Comparison of ENCODE assay signal across 21 cellular contexts in genomic region chr17:17966399-17966798, GRCh38. TPM values are rescaled to one million over a fixed set of nuclear protein-coding genes. Genes with fewer than 3 reads are reported as not detected.
DNase-seq lines count a peak whose midpoint lies in the region; ATAC-seq and TF ChIP-seq lines count a peak whose summit lies in the region.
"Had no signal": no experiment of that assay in that cellular context is flagged by ENCODE, and none has a peak within 500 bp of the region (broad histone marks: within the 10 kb centered on the region; RNA-seq: fewer than 3 reads in every experiment).

No MANE protein-coding gene starts in this region.

- no peak overlapping the region for H3K4ac ChIP-seq in IMR-90 (ENCODE audit: low read depth, low read length)

- no peak overlapping the region for H4K8ac ChIP-seq in IMR-90 (ENCODE audit: low read depth in 2 of 2, low read length in 2 of 2)

- no peaks in the 10 kb centered on the region for H3K36me3 Mint-ChIP-seq in activated naive CD4-positive, alpha-beta T cell treated with anti-CD3 and anti-CD28 coated beads, Interleukin-2, amount 50 U/mL, for 72 hours

- TF ChIP-seq CTCF in GM10248 (IDR thresholded peaks at IDR 0.05; ENCODE audit: control extremely low read depth, extremely low read depth, low read depth, missing control alignments) (no peak), IMR-90 (conservative IDR thresholded peaks at IDR 0.05; ENCODE audit: low read depth, low read length) (no peak), coronary artery (IDR thresholded peaks at IDR 0.05) (no peak), Peyer's patch (IDR thresholded peaks at IDR 0.05) (no peak)

- no peak overlapping the region for H2BK15ac ChIP-seq in IMR-90 (ENCODE audit: low read depth, low read length)

- H3K9ac ChIP-seq in IMR-90 (ENCODE audit: low read depth, low read length), result no peak overlapping the region
- H3K9ac ChIP-seq: GM23248 had no signal

- in situ Hi-C loops in IMR-90 (cut with MboI; ENCODE audit: low sequenced_read_pairs), result no loop called here

- H2BK120ac ChIP-seq in IMR-90 (ENCODE audit: low read depth, low read length), result no peak overlapping the region

- H3K27me3 ChIP-seq in IMR-90 (ENCODE audit: control insufficient read depth, insufficient read depth, low read length) (no peaks in the 10 kb centered on the region), Peyer's patch (no peaks in the 10 kb centered on the region)
- H3K27me3 ChIP-seq: esophagus muscularis mucosa, gastrocnemius medialis, MG63 had no signal

- peaks cover 24 to 73% of the 10 kb centered on the region in 2 experiments for H3K79me1 ChIP-seq in IMR-90 (ENCODE audit: low read depth in 1 of 2, low read length in 2 of 2)

- no peak overlapping the region; the same call in 1 of the 2 replicates for H4K5ac ChIP-seq in IMR-90 (ENCODE audit: low read depth, low read length)

- peak overlapping the region; percentile 43; the same call in 1 of the 2 replicates for H3K23ac ChIP-seq in IMR-90 (ENCODE audit: low read depth, low read length)

- H2BK20ac ChIP-seq in IMR-90 (ENCODE audit: low read depth, low read length), result no peak overlapping the region

- no peak overlapping the region for H2AFZ ChIP-seq in IMR-90 (replicated peaks; ENCODE audit: low read length, poor library complexity)
- H2AFZ ChIP-seq: GM23248 had no signal

- peaks cover 19% of the 10 kb centered on the region for H3K4me1 ChIP-seq in IMR-90 (ENCODE audit: control insufficient read depth, insufficient read depth, low read length)
- H3K4me1 ChIP-seq in Peyer's patch, result peaks cover 0 to 12% (median 1%) of the 10 kb centered on the region in 4 donors

- no peak overlapping the region for H3K56ac ChIP-seq in IMR-90 (ENCODE audit: extremely low read depth, insufficient read depth, low read length)

- dilution Hi-C loops in IMR-90 (cut with HindIII; ENCODE audit: low sequenced_read_pairs, unreplicated experiment), result no loop called here

- TF ChIP-seq RAD21 in IMR-90 (IDR thresholded peaks at IDR 0.05; ENCODE audit: low read length), result no peak

- no peak overlapping the region for H3K27ac ChIP-seq in IMR-90 (ENCODE audit: insufficient read depth, low read length)
- H3K27ac ChIP-seq in coronary artery, result no peak overlapping the region
- H3K27ac ChIP-seq in Peyer's patch, result no peak overlapping the region
- H3K27ac ChIP-seq: A549, esophagus muscularis mucosa, GM23248 had no signal

- no peaks in the 10 kb centered on the region for H3K36me3 ChIP-seq in IMR-90 (ENCODE audit: control insufficient read depth, insufficient read depth, low read length)
- H3K36me3 ChIP-seq in Peyer's patch, result no peaks in the 10 kb centered on the region
- H3K36me3 ChIP-seq: esophagus muscularis mucosa, gastrocnemius medialis, MG63 had no signal

- H2AK9ac ChIP-seq in IMR-90 (replicated peaks; ENCODE audit: low read depth, low read length, poor library complexity), result no peak overlapping the region

- BruUV-seq in IMR-90 (replicated peaks; lab: Mats Ljungman, UMichigan), result no TSS peak

- H2AK5ac ChIP-seq in IMR-90 (ENCODE audit: low read depth, low read length), result no peak overlapping the region

- H2BK5ac ChIP-seq in IMR-90 (ENCODE audit: low read depth, low read length, poor library complexity, severe bottlenecking), result no peak overlapping the region

- H3K4me2 ChIP-seq in IMR-90 (ENCODE audit: low read depth, low read length), result no peak overlapping the region
- H3K4me2 ChIP-seq: A549 had no signal

- H4K91ac ChIP-seq in IMR-90 (ENCODE audit: insufficient read depth, low read depth, low read length), result no peak overlapping the region

- POLR2A ChIA-PET in GM10248 (lab: Yijun Ruan, JAX) (interaction anchor here (0.6 kb wide), 1 partner anchor 63 kb away, joined by 3 read pairs; no protein-coding TSS in a partner anchor), IMR-90 (lab: Charles Lee; ENCODE audit: unreplicated experiment) (interaction anchor here (0.6 kb wide), 1 partner anchor 52 kb away, joined by 3 read pairs; no protein-coding TSS in a partner anchor)

- TF ChIP-seq POLR2A in IMR-90 (IDR thresholded peaks at IDR 0.05; ENCODE audit: low read depth, low read length), result no peak
- TF ChIP-seq POLR2A in Peyer's patch (IDR thresholded peaks at IDR 0.05), result no peak

- no peak overlapping the region for H3K14ac ChIP-seq in IMR-90 (replicated peaks; ENCODE audit: low read depth, low read length)

- intact Hi-C loops in IMR-90 (cut with micrococcal nuclease), result no loop called here

- ATAC-seq in IMR-90 (ENCODE audit: low read depth), result no peak
- ATAC-seq in activated naive CD4-positive, alpha-beta T cell treated with anti-CD3 and anti-CD28 coated beads, Interleukin-2, amount 50 U/mL, for 72 hours, result peak; percentile 97
- ATAC-seq: A549, gastrocnemius medialis had no signal

- H4K20me1 ChIP-seq in IMR-90 (ENCODE audit: insufficient read depth, low read length), result peaks cover 37% of the 10 kb centered on the region; the same call in 1 of the 2 replicates

- CTCF ChIA-PET in GM10248 (lab: Yijun Ruan, JAX), result interaction anchor here (1.0 to 2.4 kb wide), 3 partner anchors 21 to 68 kb away, joined by 3 to 7 read pairs (median 3); no protein-coding TSS in a partner anchor
- CTCF ChIA-PET in IMR-90 (lab: Yijun Ruan, JAX), result no interaction called here

- H3K9me3 ChIP-seq in IMR-90 (ENCODE audit: control insufficient read depth, insufficient read depth, low read length) (no peaks in the 10 kb centered on the region), Peyer's patch (no peaks in the 10 kb centered on the region)
- H3K9me3 ChIP-seq: A549, esophagus muscularis mucosa, gastrocnemius medialis, MG63 had no signal

- H3K9me1 ChIP-seq in IMR-90 (ENCODE audit: insufficient read depth, low read length), result peaks cover 12% of the 10 kb centered on the region

- H3K9me3 Mint-ChIP-seq in activated naive CD4-positive, alpha-beta T cell treated with anti-CD3 and anti-CD28 coated beads, Interleukin-2, amount 50 U/mL, for 72 hours, result no peaks in the 10 kb centered on the region
- H3K9me3 Mint-ChIP-seq: IgD-negative memory B cell had no signal

- no peak overlapping the region for H3K4me3 ChIP-seq in IMR-90 (ENCODE audit: insufficient read depth, low read depth, low read length)
- H3K4me3 ChIP-seq in coronary artery, result no peak overlapping the region
- no peak overlapping the region for H3K4me3 ChIP-seq in Peyer's patch
- H3K4me3 ChIP-seq: A549, esophagus muscularis mucosa, gastrocnemius medialis, GM23248, MG63 had no signal

- WGBS in IMR-90 (ENCODE audit: extremely low coverage in 2 of 2, insufficient read length in 1 of 2), 2 experiments, result no CpG with 5 or more reads among the region's 3 CpGs

- peak overlapping the region in 1 of 2 donors; percentile 62 for H3K27ac Mint-ChIP-seq in activated naive CD4-positive, alpha-beta T cell treated with anti-CD3 and anti-CD28 coated beads, Interleukin-2, amount 50 U/mL, for 72 hours
- H3K27ac Mint-ChIP-seq: IgD-negative memory B cell had no signal

- DNase-seq in activated CD4-positive, alpha-beta T cell treated with anti-CD3 and anti-CD28 coated beads, Interleukin-2, amount 50 U/mL, for 48 hours, result peak; percentile 22 to 26
- DNase-seq in activated CD4-positive, alpha-beta T cell treated with anti-CD3 and anti-CD28 coated beads, Interleukin-2, amount 50 U/mL, for 1 hour, result no peak
- peak; percentile 37 for DNase-seq in GM10248 (ENCODE audit: extremely low spot score)
- DNase-seq in IMR-90, result no peak
- peak in 1 of 2 donors; percentile 30 for DNase-seq in activated naive CD4-positive, alpha-beta T cell treated with anti-CD3 and anti-CD28 coated beads, Interleukin-2, amount 50 U/mL, for 72 hours (ENCODE audit: low spot score in 2 of 2)
- no peak for DNase-seq in coronary artery (ENCODE audit: low spot score)
- DNase-seq in GOT3 (lab: John Stamatoyannopoulos, UW), result no peak
- no peak for DNase-seq in Peyer's patch
- DNase-seq: activated CD8-positive, alpha-beta memory T cell treated with anti-CD3 and anti-CD28 coated beads for 24 hours; activated gamma-delta T cell treated with Interleukin-2 at 50 U/mL for 16 hours; effector CD8-positive, alpha-beta T cell; gastrocnemius medialis; GM23248; MG63; NCI-H1436; NCI-H526; occipital lobe; retina had no signal

- H3K18ac ChIP-seq in IMR-90 (ENCODE audit: low read depth, low read length), result no peak overlapping the region

TF ChIP-seq in IMR-90, 13 proteins besides CTCF, POLR2A, EP300 and RAD21 (continues in another document):
- TF ChIP-seq MXI1 (IDR thresholded peaks at IDR 0.05; ENCODE audit: borderline replicate concordance, low read depth, low read length), result no peak
- TF ChIP-seq MAZ (IDR thresholded peaks at IDR 0.05; ENCODE audit: borderline replicate concordance, low read depth, low read length), result no peak
- no peak for TF ChIP-seq BHLHE40 (IDR thresholded peaks at IDR 0.05; ENCODE audit: low read depth, low read length)
- no peak for TF ChIP-seq USF2 (IDR thresholded peaks at IDR 0.05; ENCODE audit: low read depth, low read length)
- no peak for TF ChIP-seq SMC3 (IDR thresholded peaks at IDR 0.05; ENCODE audit: low read depth, low read length)
- TF ChIP-seq RFX5 (IDR thresholded peaks at IDR 0.05; ENCODE audit: low read depth, low read length), result no peak
- TF ChIP-seq CEBPB (IDR thresholded peaks at IDR 0.05; ENCODE audit: low read depth, low read length), result no peak
- no peak for TF ChIP-seq FOS (IDR thresholded peaks at IDR 0.05; ENCODE audit: low read depth, low read length)
- no peak for TF ChIP-seq CHD1 (IDR thresholded peaks at IDR 0.05; ENCODE audit: low read depth, low read length)
- TF ChIP-seq NFE2L2 (IDR thresholded peaks at IDR 0.05; ENCODE audit: low read depth, low read length), result no peak

RNA-seq across cellular contexts. Expression of gene TOM1L2, which starts 5.8 kb away (rescaled TPM):
- total RNA-seq in IMR-90 (2012; rRNA removed), result 23.3 and 34.4 TPM in 2 replicates
- polyA plus RNA-seq in IMR-90 (2012; rRNA removed), result 51.7 and 54.3 TPM in 2 replicates
- 33.4 and 54.4 TPM in 2 replicates for polyA plus RNA-seq in IMR-90 (2012; cell fraction: cytosol; rRNA removed)
- polyA plus RNA-seq in IMR-90 (2012; cell fraction: nucleus; rRNA removed; ENCODE audit: low replicate concordance), result 144 and 187 TPM in 2 replicates
- 10 to 100 TPM; 16.3 to 19.8 TPM for total RNA-seq in activated naive CD4-positive, alpha-beta T cell treated with anti-CD3 and anti-CD28 coated beads, Interleukin-2, amount 50 U/mL, for 72 hours
- total RNA-seq in Peyer's patch, result 10 to 100 TPM; 49.5 to 74.8 (median 62.7) TPM

RNA-seq across cellular contexts. Expression of gene DRC3, which starts 6.3 kb away (rescaled TPM):
- 0.28 and 0.72 TPM in 2 replicates for total RNA-seq in IMR-90 (2012; rRNA removed)
- polyA plus RNA-seq in IMR-90 (2012; rRNA removed), result 0.23 and 0.55 TPM in 2 replicates
- 0.12 and 0.30 TPM in 2 replicates for polyA plus RNA-seq in IMR-90 (2012; cell fraction: cytosol; rRNA removed)
- 1.1 and 1.8 TPM in 2 replicates for polyA plus RNA-seq in IMR-90 (2012; cell fraction: nucleus; rRNA removed; ENCODE audit: low replicate concordance)
- under 1 TPM; 0.05 to 0.12 TPM for total RNA-seq in activated naive CD4-positive, alpha-beta T cell treated with anti-CD3 and anti-CD28 coated beads, Interleukin-2, amount 50 U/mL, for 72 hours
- total RNA-seq in Peyer's patch, result 1 to 10 TPM in 2 of 4 donors, under 1 TPM in 1, not detected in 1; 0.57 to 6.3 (median 5.8) TPM

Comparison
In these comparisons a context has a peak if more than half of its experiments do, and no peak if none do; other contexts are left out.
1. DNase-seq: peak in activated CD4-positive, alpha-beta T cell treated with anti-CD3 and anti-CD28 coated beads, Interleukin-2, amount 50 U/mL, for 48 hours (2 of 2) and GM10248 (single experiment); none in activated CD4-positive, alpha-beta T cell treated with anti-CD3 and anti-CD28 coated beads, Interleukin-2, amount 50 U/mL, for 1 hour (single experiment), IMR-90 (single experiment), coronary artery (single experiment), GOT3 (single experiment) and Peyer's patch (0 of 3).